Comparison of ENCODE assay signal across 10 cellular contexts in the genomic region with DNA sequence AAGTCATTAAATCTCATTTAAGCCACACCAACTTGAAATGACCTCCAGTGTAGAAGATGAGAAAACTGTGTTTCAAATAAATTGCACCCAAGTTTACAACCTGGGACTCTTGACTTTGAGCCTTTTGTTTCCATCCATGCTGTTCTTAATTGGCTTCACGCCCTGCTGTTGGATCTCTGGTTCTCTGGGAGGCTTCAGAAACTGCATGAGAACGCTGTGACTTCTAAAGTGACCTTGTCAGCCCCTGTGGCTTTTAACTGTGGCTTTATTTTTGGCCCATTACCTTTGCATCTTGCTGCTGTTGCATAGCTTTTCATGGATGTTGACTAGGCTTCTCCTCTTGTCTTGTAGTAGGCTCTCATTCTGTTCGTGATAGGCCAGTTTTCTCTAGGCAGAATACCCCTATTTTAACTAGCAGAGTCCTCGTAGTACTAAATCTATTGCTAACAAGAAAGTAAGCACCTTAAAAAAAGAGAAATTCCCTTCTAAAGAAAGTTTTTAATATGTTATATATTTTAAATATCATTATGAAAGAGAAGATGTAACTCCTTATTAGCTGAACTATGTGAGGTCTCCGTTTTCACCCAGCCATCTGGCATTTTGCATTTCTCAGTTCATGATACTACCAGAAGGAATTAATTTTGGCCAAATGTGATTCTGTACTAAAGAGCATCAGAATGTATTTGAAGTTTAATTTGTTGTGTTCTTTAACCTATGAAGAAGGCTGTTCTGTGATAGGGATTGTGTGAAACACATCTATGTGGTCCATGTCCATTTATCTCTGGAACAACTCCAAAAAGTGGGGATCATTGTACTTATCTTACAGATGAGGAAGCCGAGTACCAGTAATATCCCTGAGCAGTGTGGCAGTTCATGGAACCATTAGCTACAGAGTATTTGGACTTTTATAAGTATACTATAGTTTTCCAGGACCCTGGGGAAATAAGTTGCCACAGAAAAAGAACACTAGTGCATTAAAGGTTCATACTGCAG. TPM values are rescaled to one million over a fixed set of nuclear protein-coding genes. Genes with fewer than 3 reads are reported as not detected.
DNase-seq lines count a peak whose midpoint lies in the region; ATAC-seq and TF ChIP-seq lines count a peak whose summit lies in the region.
"Had no signal": no experiment of that assay in that cellular context is flagged by ENCODE, and none has a peak within 500 bp of the region (broad histone marks: within the 10 kb centered on the region; RNA-seq: fewer than 3 reads in every experiment).

No MANE protein-coding gene starts in this region.

- peaks cover 77 to 96% (median 95%) of the 10 kb centered on the region in 3 donors for H3K4me1 Mint-ChIP-seq in CD8-positive, alpha-beta memory T cell
- H3K4me1 Mint-ChIP-seq in Calu3 (ENCODE audit: low read depth, unreplicated experiment): peaks cover 17% of the 10 kb centered on the region

- H3K4me3 Mint-ChIP-seq in CD8-positive, alpha-beta memory T cell: peak overlapping the region in 5 of 7 donors; percentile 1 to 66 (median 42)
- no peak overlapping the region for H3K4me3 Mint-ChIP-seq in Calu3 (ENCODE audit: low read depth, unreplicated experiment)

- no peaks in the 10 kb centered on the region for H3K9me3 Mint-ChIP-seq in CD8-positive, alpha-beta memory T cell
- H3K9me3 Mint-ChIP-seq in Calu3 (ENCODE audit: low read depth, unreplicated experiment): no peaks in the 10 kb centered on the region

- no peak overlapping the region for H3K27ac ChIP-seq in CD8-positive, alpha-beta memory T cell (ENCODE audit: low read depth, low read length)

- no peak for TF ChIP-seq CTCF in Calu3 (IDR thresholded peaks at IDR 0.05; ENCODE audit: unreplicated experiment)

- H3K36me3 Mint-ChIP-seq in CD8-positive, alpha-beta memory T cell: peaks cover 0 to 22% (median 5%) of the 10 kb centered on the region in 3 donors
- no peaks in the 10 kb centered on the region for H3K36me3 Mint-ChIP-seq in Calu3 (ENCODE audit: insufficient read depth, unreplicated experiment)

- no peaks in the 10 kb centered on the region for H3K27me3 ChIP-seq in CD8-positive, alpha-beta memory T cell (ENCODE audit: insufficient read depth, low read length, poor library complexity, severe bottlenecking)

- peak overlapping the region in 7 of 8 donors; percentile 35 to 88 (median 78) for H3K27ac Mint-ChIP-seq in CD8-positive, alpha-beta memory T cell
- H3K27ac Mint-ChIP-seq in Calu3 (ENCODE audit: unreplicated experiment): no peak overlapping the region

- no TSS peak for BruUV-seq in Calu3 (replicated peaks; lab: Mats Ljungman, UMichigan)

- DNase-seq in CD8-positive, alpha-beta memory T cell: no peak
- DNase-seq in erythroblast (lab: John Stamatoyannopoulos, UW): peak; percentile 25 to 31
- DNase-seq in G401 (ENCODE audit: low spot score): no peak
- no peak for DNase-seq in NCI-H2029 treated with DMSO at 0.1 percent for 48 hours (lab: John Stamatoyannopoulos, UW)
- no peak for DNase-seq in RKO (ENCODE audit: low spot score)
- no peak for DNase-seq in Calu3
- DNase-seq: stimulated activated CD4-positive, alpha-beta T cell treated with anti-CD3 and anti-CD28 coated beads, Interleukin-4, amount 100 ng/mL, for 4 hours had no signal

- in situ Hi-C loops in G401 (cut with HindIII; ENCODE audit: low sequenced_read_pairs): no loop called here

- intact Hi-C loops in Calu3 (cut with micrococcal nuclease; ENCODE audit: unreplicated experiment): no loop called here

- no peaks in the 10 kb centered on the region for H3K9me3 ChIP-seq in CD8-positive, alpha-beta memory T cell (ENCODE audit: low read length)

- H3K36me3 ChIP-seq in CD8-positive, alpha-beta memory T cell (ENCODE audit: insufficient read depth, low read length): no peaks in the 10 kb centered on the region

- H3K4me3 ChIP-seq in CD8-positive, alpha-beta memory T cell (ENCODE audit: low read length): no peak overlapping the region

- TF ChIP-seq POLR2A in erythroblast (IDR thresholded peaks at IDR 0.05; ENCODE audit: low read length): no peak

- ATAC-seq in GM19351 (IDR thresholded peaks at IDR 0.05; ENCODE audit: unreplicated experiment) (peak; percentile 52), HG03442 (IDR thresholded peaks at IDR 0.05; ENCODE audit: unreplicated experiment) (peak; percentile 51)
- ATAC-seq: HCT116 had no signal

- CTCF ChIA-PET in CD8-positive, alpha-beta memory T cell (lab: Charles Lee): interaction anchor here (1.0 to 1.4 kb wide), 2 partner anchors 56 to 397 kb away, joined by 3 to 4 read pairs; partner anchors contain the start of gene DTWD2
- CTCF ChIA-PET in Calu3 (lab: Charles Lee): interaction anchor here (0.8 kb wide), 2 partner anchors 12 to 19 kb away, joined by 3 to 4 read pairs; no protein-coding TSS in a partner anchor

- H3K27me3 Mint-ChIP-seq in CD8-positive, alpha-beta memory T cell: no peaks in the 10 kb centered on the region
- H3K27me3 Mint-ChIP-seq in Calu3 (ENCODE audit: unreplicated experiment): no peaks in the 10 kb centered on the region

- peaks cover 83% of the 10 kb centered on the region for H3K4me1 ChIP-seq in CD8-positive, alpha-beta memory T cell (ENCODE audit: insufficient read depth, low read length)

- POLR2A ChIA-PET in CD8-positive, alpha-beta memory T cell (lab: Charles Lee): interaction anchor here (1.2 kb wide), 1 partner anchor 56 kb away, joined by 4 read pairs; no protein-coding TSS in a partner anchor

RNA-seq across cellular contexts. Expression of gene TNFAIP8, which starts 29.6 kb away (rescaled TPM):
- total RNA-seq in CD8-positive, alpha-beta memory T cell: 100 to 1,000 TPM; 295 to 311 TPM
- polyA plus RNA-seq in CD8-positive, alpha-beta memory T cell: 207 TPM
- total RNA-seq in G401 (2014; rRNA removed; shearing (Covaris generic)): 22.6 and 39.4 TPM in 2 replicates
- total RNA-seq in Calu3 (2022): 24.2 and 30.6 TPM in 2 replicates

Comparison
In these comparisons a context has a peak if more than half of its experiments do, and no peak if none do; other contexts are left out.
1. DNase-seq: peak in erythroblast (2 of 2); none in CD8-positive, alpha-beta memory T cell (0 of 5), G401 (single experiment), NCI-H2029 treated with DMSO at 0.1 percent for 48 hours (single experiment), RKO (single experiment) and Calu3 (single experiment).